Comparison of ENCODE assay signal across 17 cellular contexts in the genomic region with DNA sequence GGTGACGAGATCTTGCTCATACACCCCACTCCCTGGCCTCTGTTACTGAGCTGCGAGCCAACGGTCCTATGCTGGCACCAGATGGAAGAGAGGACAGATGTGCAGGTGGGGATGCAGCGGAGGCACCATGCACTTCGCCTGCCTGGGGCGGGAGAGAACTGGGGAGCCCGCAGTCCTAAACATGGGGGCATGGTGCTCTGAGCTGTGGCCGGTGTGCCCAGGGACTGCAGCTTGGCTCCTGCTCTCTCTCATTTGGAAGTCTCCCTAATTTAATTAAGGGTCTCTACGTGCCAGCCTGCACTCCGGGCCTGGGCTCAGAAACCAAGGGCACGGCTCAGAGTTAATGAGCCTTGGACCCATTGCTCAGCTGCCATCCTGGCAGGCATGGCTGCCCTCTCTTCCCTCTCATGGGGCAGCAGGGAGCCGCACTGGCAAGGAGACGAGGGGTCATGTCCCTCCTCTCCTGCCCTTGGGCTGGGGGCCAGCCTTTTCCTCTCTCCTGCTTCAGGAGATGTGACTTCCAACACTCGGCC.
DNase-seq lines count a peak whose midpoint lies in the region; FAIRE-seq and TF ChIP-seq lines count a peak whose summit lies in the region.
"Had no signal": no experiment of that assay in that cellular context is flagged by ENCODE, and none has a peak within 500 bp of the region (broad histone marks: within the 10 kb centered on the region; RNA-seq: fewer than 3 reads in every experiment).

No MANE protein-coding gene starts in this region.

- H3K36me3 ChIP-seq in mammary epithelial cell (ENCODE audit: insufficient read depth, low read length) (no peaks in the 10 kb centered on the region), breast epithelium (no peaks in the 10 kb centered on the region), astrocyte (ENCODE audit: insufficient read depth, low read length) (no peaks in the 10 kb centered on the region), trophoblast cell (ENCODE audit: control insufficient read depth in 1 of 2, insufficient read depth in 2 of 2, low read length in 2 of 2) (no peaks in the 10 kb centered on the region), right atrium auricular region (no peaks in the 10 kb centered on the region)

- peak overlapping the region; percentile 41 for H4K91ac ChIP-seq in trophoblast cell (ENCODE audit: low read depth, low read length)

- H3K9me3 ChIP-seq in mammary epithelial cell (replicated peaks; ENCODE audit: insufficient read depth, low read length) = peaks cover 3% of the 10 kb centered on the region
- no peaks in the 10 kb centered on the region for H3K9me3 ChIP-seq in breast epithelium
- H3K9me3 ChIP-seq in astrocyte (ENCODE audit: insufficient read depth, low read depth, low read length) = no peaks in the 10 kb centered on the region
- peaks cover 2% of the 10 kb centered on the region for H3K9me3 ChIP-seq in trophoblast cell (ENCODE audit: insufficient read depth, low read depth, low read length)
- peaks cover 0 to 3% of the 10 kb centered on the region in 2 donors for H3K9me3 ChIP-seq in right atrium auricular region

- no peak overlapping the region for H3K9ac ChIP-seq in mammary epithelial cell (ENCODE audit: insufficient read depth, low read length)
- H3K9ac ChIP-seq in astrocyte (ENCODE audit: low read length) = no peak overlapping the region
- H3K9ac ChIP-seq in trophoblast cell (ENCODE audit: low read length) = no peak overlapping the region
- H3K9ac ChIP-seq: GM23248 had no signal

- no peak overlapping the region for H3K4me3 ChIP-seq in mammary epithelial cell (replicated peaks in 1 of 3; ENCODE audit: insufficient read depth in 1 of 3, low read depth in 2 of 3, low read length in 3 of 3)
- H3K4me3 ChIP-seq in breast epithelium = no peak overlapping the region
- no peak overlapping the region for H3K4me3 ChIP-seq in astrocyte (ENCODE audit: insufficient read depth, low read depth, low read length)
- no peak overlapping the region for H3K4me3 ChIP-seq in trophoblast cell (ENCODE audit: low read depth, low read length)
- H3K4me3 ChIP-seq in right atrium auricular region = no peak overlapping the region
- H3K4me3 ChIP-seq: GM23248, SK-N-MC had no signal

- peak overlapping the region; percentile 14 for H2BK12ac ChIP-seq in trophoblast cell (ENCODE audit: low read length)

- H3K23ac ChIP-seq in trophoblast cell (ENCODE audit: low read length) = no peak overlapping the region

- H3K14ac ChIP-seq in trophoblast cell (ENCODE audit: low read length) = peak overlapping the region; percentile 13

- H3K9me3 Mint-ChIP-seq in astrocyte (ENCODE audit: unreplicated experiment) = peaks cover 4% of the 10 kb centered on the region

- no peaks in the 10 kb centered on the region for H3K36me3 Mint-ChIP-seq in astrocyte (ENCODE audit: low read depth, unreplicated experiment)
- H3K36me3 Mint-ChIP-seq: CD4-positive, CD25-positive, alpha-beta regulatory T cell had no signal

- no peak for FAIRE-seq in astrocyte (lab: Jason Lieb, UNC)
- FAIRE-seq: HepG2 had no signal

- H3K27me3 ChIP-seq in mammary epithelial cell (ENCODE audit: insufficient read depth, low read length) = no peaks in the 10 kb centered on the region
- H3K27me3 ChIP-seq in breast epithelium = no peaks in the 10 kb centered on the region
- peaks cover 61% of the 10 kb centered on the region for H3K27me3 ChIP-seq in astrocyte (ENCODE audit: insufficient read depth, low read length)
- no peaks in the 10 kb centered on the region for H3K27me3 ChIP-seq in trophoblast cell (ENCODE audit: insufficient read depth, low read length)
- H3K27me3 ChIP-seq in right atrium auricular region = no peaks in the 10 kb centered on the region

- no peak overlapping the region for H2AK5ac ChIP-seq in trophoblast cell (ENCODE audit: low read length)

- no peak overlapping the region for H4K8ac ChIP-seq in trophoblast cell (ENCODE audit: low read depth, low read length)

- no peak overlapping the region for H3K27ac Mint-ChIP-seq in astrocyte (ENCODE audit: unreplicated experiment)
- H3K27ac Mint-ChIP-seq: CD4-positive, CD25-positive, alpha-beta regulatory T cell had no signal

- CTCF ChIA-PET in mammary epithelial cell (lab: Charles Lee; ENCODE audit: low non-redundant PET) = no interaction called here

- no peaks in the 10 kb centered on the region for H3K79me2 ChIP-seq in mammary epithelial cell (ENCODE audit: insufficient read depth, low read length)
- no peaks in the 10 kb centered on the region for H3K79me2 ChIP-seq in astrocyte (ENCODE audit: insufficient read depth, low read length)
- H3K79me2 ChIP-seq in trophoblast cell (ENCODE audit: control insufficient read depth, insufficient read depth, low read length, poor library complexity) = no peaks in the 10 kb centered on the region

- H3K4me1 Mint-ChIP-seq in astrocyte (ENCODE audit: low read depth, unreplicated experiment) = peaks cover 27% of the 10 kb centered on the region
- H3K4me1 Mint-ChIP-seq: CD4-positive, CD25-positive, alpha-beta regulatory T cell had no signal

- H2BK5ac ChIP-seq in trophoblast cell (ENCODE audit: low read depth, low read length, poor library complexity) = no peak overlapping the region

- intact Hi-C loops in mammary epithelial cell (cut with micrococcal nuclease) = no loop called here
- intact Hi-C loops in breast epithelium (cut with DNase I; ENCODE audit: low total_unique reads) = no loop called here

- BruUV-seq in mammary epithelial cell (replicated peaks; lab: Mats Ljungman, UMichigan) = no TSS peak

- peak overlapping the region; percentile 7 for H3K4me2 ChIP-seq in mammary epithelial cell (ENCODE audit: insufficient read depth, low read depth, low read length)
- no peak overlapping the region for H3K4me2 ChIP-seq in astrocyte (ENCODE audit: low read length)
- no peak overlapping the region for H3K4me2 ChIP-seq in trophoblast cell (ENCODE audit: low read length)

- in situ Hi-C loops in mammary epithelial cell (cut with MboI; ENCODE audit: low sequenced_read_pairs in 2 of 2) = no loop called here

- H3K4me3 Mint-ChIP-seq in astrocyte (ENCODE audit: unreplicated experiment) = peak overlapping the region; percentile 57
- H3K4me3 Mint-ChIP-seq: CD4-positive, CD25-positive, alpha-beta regulatory T cell had no signal

- no peak for TF ChIP-seq CTCF in mammary epithelial cell (conservative IDR thresholded peaks at IDR 0.05 in 1 of 2, IDR thresholded peaks at IDR 0.05 in 1 of 2; ENCODE audit: extremely low read depth in 1 of 2, insufficient read depth in 1 of 2, low read depth in 1 of 2, low read length in 2 of 2)
- TF ChIP-seq CTCF in breast epithelium (IDR thresholded peaks at IDR 0.05) = no peak
- no peak for TF ChIP-seq CTCF in astrocyte (IDR thresholded peaks at IDR 0.05; ENCODE audit: insufficient read depth, low read depth, low read length)
- no peak for TF ChIP-seq CTCF in right atrium auricular region (IDR thresholded peaks at IDR 0.05)

- no peak overlapping the region for H2BK120ac ChIP-seq in trophoblast cell (ENCODE audit: insufficient read depth, low read length, poor library complexity)

- H2AFZ ChIP-seq in mammary epithelial cell (ENCODE audit: low read depth, low read length) (no peak overlapping the region), astrocyte (ENCODE audit: low read depth, low read length) (no peak overlapping the region), trophoblast cell (ENCODE audit: insufficient read depth, low read length, poor library complexity) (no peak overlapping the region)
- H2AFZ ChIP-seq: GM23248 had no signal

- H3K18ac ChIP-seq in trophoblast cell (ENCODE audit: low read length) = no peak overlapping the region

- DNase-seq in mammary epithelial cell (no peak), breast epithelium (ENCODE audit: low spot score in 2 of 2) (no peak), astrocyte (ENCODE audit: low read depth) (no peak), trophoblast cell (no peak), islet precursor cell (no peak), right atrium auricular region (ENCODE audit: low spot score) (no peak), germinal center (ENCODE audit: low spot score) (no peak)
- no peak for DNase-seq in effector CD4-positive, alpha-beta T cell
- DNase-seq: CD4-positive, CD25-positive, alpha-beta regulatory T cell; GDM1; GM23248; MM.1S; NCI-H187 treated with DMSO at 0.1 percent for 48 hours; NCI-H524 treated with DMSO at 0.1 percent for 48 hours; NK-92 treated with Interleukin-12 subunit alpha and Interleukin-12 subunit beta, amount 100 ng/mL, for 24 hours had no signal

- no peak for TF ChIP-seq POLR2A in breast epithelium (IDR thresholded peaks at IDR 0.05)

- H3K4ac ChIP-seq in trophoblast cell (ENCODE audit: low read depth, low read length) = no peak overlapping the region

- H3K27me3 Mint-ChIP-seq in astrocyte (ENCODE audit: low read depth, unreplicated experiment) = peaks cover 37% of the 10 kb centered on the region

- H3K79me1 ChIP-seq in trophoblast cell (ENCODE audit: low read length) = peaks cover 2% of the 10 kb centered on the region

- H4K20me1 ChIP-seq in mammary epithelial cell (ENCODE audit: insufficient read depth, low read length) = no peaks in the 10 kb centered on the region
- H4K20me1 ChIP-seq in astrocyte (ENCODE audit: insufficient read depth, low read length) = peaks cover 6% of the 10 kb centered on the region

- H3K4me1 ChIP-seq in mammary epithelial cell (ENCODE audit: insufficient read depth, low read length) (peaks cover 12% of the 10 kb centered on the region), breast epithelium (no peaks in the 10 kb centered on the region), astrocyte (ENCODE audit: insufficient read depth, low read length) (peaks cover 11% of the 10 kb centered on the region), trophoblast cell (ENCODE audit: control insufficient read depth in 1 of 2, insufficient read depth in 2 of 2, low read length in 2 of 2) (peaks cover 10 to 16% of the 10 kb centered on the region in 2 experiments), right atrium auricular region (no peaks in the 10 kb centered on the region)

- no peak overlapping the region for H3K27ac ChIP-seq in mammary epithelial cell (ENCODE audit: insufficient read depth, low read depth, low read length)
- H3K27ac ChIP-seq in breast epithelium = no peak overlapping the region
- H3K27ac ChIP-seq in astrocyte (ENCODE audit: low read depth, low read length) = no peak overlapping the region
- no peak overlapping the region for H3K27ac ChIP-seq in trophoblast cell (ENCODE audit: low read depth, low read length)
- no peak overlapping the region for H3K27ac ChIP-seq in right atrium auricular region
- H3K27ac ChIP-seq: GM23248, SK-N-MC had no signal

- no peak overlapping the region for H4K12ac ChIP-seq in trophoblast cell (ENCODE audit: low read depth, low read length)

- 53% methylated on average over 12 of the region's 14 CpGs for WGBS in mammary epithelial cell (ENCODE audit: low coverage, missing lambda C conversion rate)
- WGBS in trophoblast cell (ENCODE audit: extremely low coverage, insufficient coverage, insufficient read length) = no CpG with 5 or more reads among the region's 14 CpGs

- dilution Hi-C loops in mammary epithelial cell (cut with HindIII; ENCODE audit: low sequenced_read_pairs) = no loop called here
